9 cellular contexts compared by ENCODE assay signal in genomic region chr16:57147381-57148191, GRCh38. TPM values are rescaled to one million over a fixed set of nuclear protein-coding genes. Genes with fewer than 3 reads are reported as not detected.
A peak's percentile ranks its signal among the peaks of the same experiment; 100 is the strongest.
DNase-seq lines count a peak whose midpoint lies in the region; ATAC-seq and TF ChIP-seq lines count a peak whose summit lies in the region.
"Had no signal": no experiment of that assay in that cellular context is flagged by ENCODE, and none has a peak within 500 bp of the region (broad histone marks: within the 10 kb centered on the region; RNA-seq: fewer than 3 reads in every experiment).

No MANE protein-coding gene starts in this region.

- WGBS in lung, 2 donors, result 13 to 38% methylated on average over 14 of the region's 14 CpGs

- H3K4me1 Mint-ChIP-seq in chondrocyte (ENCODE audit: low read depth), result peaks cover 20% of the 10 kb centered on the region

- H3K27ac Mint-ChIP-seq in chondrocyte (ENCODE audit: unreplicated experiment), result peak overlapping the region; percentile 51

- no peaks in the 10 kb centered on the region for H3K27me3 Mint-ChIP-seq in chondrocyte (ENCODE audit: low read depth)

- no peaks in the 10 kb centered on the region for H3K27me3 ChIP-seq in lung (ENCODE audit: control insufficient read depth, insufficient read depth)

- no peaks in the 10 kb centered on the region for H3K9me3 ChIP-seq in lung (ENCODE audit: control insufficient read depth in 2 of 2, insufficient read depth in 1 of 2, low read length in 1 of 2)

- H3K36me3 ChIP-seq in lung (ENCODE audit: control insufficient read depth in 2 of 2, insufficient read depth in 2 of 2, low read length in 2 of 2), result peaks cover 0 to 17% of the 10 kb centered on the region in 2 donors

- peaks cover 6% of the 10 kb centered on the region for H3K36me3 Mint-ChIP-seq in chondrocyte (ENCODE audit: low read depth)

- H3K9me3 Mint-ChIP-seq in chondrocyte (ENCODE audit: low read depth), result no peaks in the 10 kb centered on the region

- no peak overlapping the region for H3K4me3 Mint-ChIP-seq in chondrocyte (ENCODE audit: unreplicated experiment)

- ATAC-seq in lung (ENCODE audit: insufficient read depth, low FRiP score) (no peak), HG03442 (IDR thresholded peaks at IDR 0.05; ENCODE audit: unreplicated experiment) (no peak), GM21576 (IDR thresholded peaks at IDR 0.05; ENCODE audit: unreplicated experiment) (no peak)

- TF ChIP-seq CTCF in chondrocyte (IDR thresholded peaks at IDR 0.05) (no peak), lung (IDR thresholded peaks at IDR 0.05; ENCODE audit: control extremely low read depth, extremely low read depth) (no peak)

- H3K4me3 ChIP-seq in lung, result no peak overlapping the region

- peak; percentile 57 for DNase-seq in A172 (ENCODE audit: low spot score)
- DNase-seq in HT-29 (ENCODE audit: low spot score), result peak; percentile 39
- DNase-seq in chondrocyte (ENCODE audit: low spot score), result no peak
- DNase-seq in lung (ENCODE audit: low spot score), result no peak
- DNase-seq in NCI-H446 treated with DMSO at 0.1 percent for 48 hours (lab: John Stamatoyannopoulos, UW), result no peak
- DNase-seq in activated CD4-positive, alpha-beta T cell treated with anti-CD3 and anti-CD28 coated beads, Interleukin-2, amount 50 U/mL, for 48 hours, result no peak
- DNase-seq: stimulated activated CD4-positive, alpha-beta T cell treated with anti-CD3 and anti-CD28 coated beads, Interleukin-2, amount 100 ng/mL, for 48 hours had no signal

- peak overlapping the region; percentile 11 to 76 for H3K27ac ChIP-seq in lung (ENCODE audit: low read depth in 1 of 2, low read length in 1 of 2)

- H3K4me1 ChIP-seq in lung (ENCODE audit: control insufficient read depth in 2 of 2, insufficient read depth in 2 of 2, low read length in 2 of 2), result peaks cover 0 to 53% of the 10 kb centered on the region in 2 donors

RNA-seq across cellular contexts. Expression of gene PSME3IP1, which starts 38.3 kb away (rescaled TPM):
- 170 and 232 TPM in 2 replicates for total RNA-seq in A172 (2014; rRNA removed; shearing (Covaris generic))
- total RNA-seq in HT-29 (2014; rRNA removed; shearing (Covaris generic)), result 41.7 and 54.5 TPM in 2 replicates
- 51.3 to 65.5 TPM (median 56.8 TPM) in 3 replicates for total RNA-seq in chondrocyte
- total RNA-seq in lung, result 10 to 100 TPM; 59.3 to 83.1 TPM
- polyA plus RNA-seq in lung, result 10 to 100 TPM; 59.6 to 66.5 TPM

RNA-seq across cellular contexts. Expression of gene RSPRY1, which starts 38.5 kb away (rescaled TPM):
- 25.8 and 28.7 TPM in 2 replicates for total RNA-seq in A172 (2014; rRNA removed; shearing (Covaris generic))
- 20.7 and 21.3 TPM in 2 replicates for total RNA-seq in HT-29 (2014; rRNA removed; shearing (Covaris generic))
- total RNA-seq in chondrocyte (38.9 to 48.7 TPM (median 42.6 TPM) in 3 replicates), lung (10 to 100 TPM; 34.7 to 71.7 TPM)
- polyA plus RNA-seq in lung, result 10 to 100 TPM; 10.5 to 15.7 TPM

RNA-seq across cellular contexts. Expression of gene CPNE2, which starts 55.2 kb away (rescaled TPM):
- 40.5 and 43.0 TPM in 2 replicates for total RNA-seq in A172 (2014; rRNA removed; shearing (Covaris generic))
- 40.5 and 44.2 TPM in 2 replicates for total RNA-seq in HT-29 (2014; rRNA removed; shearing (Covaris generic))
- 10.0 to 22.3 TPM (median 21.8 TPM) in 3 replicates for total RNA-seq in chondrocyte
- 10 to 100 TPM; 38.1 to 47.2 TPM for total RNA-seq in lung
- polyA plus RNA-seq in lung, result 10 to 100 TPM; 57.3 to 76.3 TPM

Comparison
In these comparisons a context has a peak if more than half of its experiments do, and no peak if none do; other contexts are left out.
1. DNase-seq: peak in A172 (single experiment) and HT-29 (single experiment); none in chondrocyte (single experiment), lung (single experiment), NCI-H446 treated with DMSO at 0.1 percent for 48 hours (single experiment) and activated CD4-positive, alpha-beta T cell treated with anti-CD3 and anti-CD28 coated beads, Interleukin-2, amount 50 U/mL, for 48 hours (0 of 2).